ENCODE assay signal across 23 cellular contexts in the genomic region with DNA sequence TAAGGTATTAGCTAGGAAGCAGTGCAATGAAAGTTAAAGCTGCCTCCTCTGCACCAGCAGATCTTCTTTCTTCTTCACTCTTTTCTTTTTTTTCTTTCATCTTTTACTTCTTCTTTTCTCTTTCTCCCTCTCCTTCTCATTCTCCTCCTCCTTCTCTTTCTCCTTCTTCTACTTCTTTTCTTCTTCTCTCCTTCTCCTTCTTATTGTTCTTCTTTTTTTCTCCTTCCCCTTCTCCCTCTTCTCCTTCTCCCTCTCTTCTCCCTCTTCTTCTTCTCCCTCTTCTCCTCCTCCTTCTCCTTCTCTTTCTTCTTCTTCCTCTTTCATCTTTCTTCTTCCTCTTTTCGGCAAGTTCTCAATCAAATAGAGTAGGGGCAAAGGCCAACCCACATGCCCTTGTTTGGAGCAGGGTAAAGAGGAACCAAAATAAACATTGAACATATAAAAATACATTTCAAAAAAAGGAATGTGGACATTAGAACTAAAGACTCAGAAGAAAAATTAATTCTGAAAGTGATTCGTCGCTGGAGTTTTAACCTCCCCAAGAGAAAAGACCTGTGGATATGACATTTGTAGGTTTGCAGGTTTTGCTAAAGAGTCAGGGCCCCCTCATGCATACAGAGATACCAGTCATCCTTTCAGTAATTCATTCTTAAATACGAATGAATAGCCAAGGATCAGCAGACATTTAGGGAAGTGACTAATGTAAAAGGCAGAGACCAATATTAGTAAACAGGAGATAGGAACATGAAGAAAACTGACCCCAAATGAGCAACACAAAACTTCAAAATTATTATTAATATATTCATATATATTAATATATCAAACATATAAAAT.
DNase-seq lines count a peak whose midpoint lies in the region; ATAC-seq and TF ChIP-seq lines count a peak whose summit lies in the region.
"Had no signal": no experiment of that assay in that cellular context is flagged by ENCODE, and none has a peak within 500 bp of the region (broad histone marks: within the 10 kb centered on the region; RNA-seq: fewer than 3 reads in every experiment).

No MANE protein-coding gene starts in this region.

- H3K27me3 ChIP-seq in brain microvascular endothelial cell (replicated peaks) (no peaks in the 10 kb centered on the region), neutrophil (no peaks in the 10 kb centered on the region)
- H3K27me3 ChIP-seq: BE2C, body of pancreas, esophagus squamous epithelium, SJSA1, spleen had no signal

- ATAC-seq in esophagus mucosa = no peak
- ATAC-seq: activated naive CD4-positive, alpha-beta T cell treated with anti-CD3 and anti-CD28 coated beads, Interleukin-2, amount 50 U/mL, for 72 hours; body of pancreas had no signal

- peaks cover 0 to 7% of the 10 kb centered on the region in 2 experiments for H3K4me1 ChIP-seq in neutrophil (ENCODE audit: control insufficient read depth in 1 of 2, insufficient read depth in 1 of 2, low read depth in 1 of 2, low read length in 1 of 2)
- H3K4me1 ChIP-seq: BE2C, body of pancreas, esophagus squamous epithelium, prostate gland, SJSA1 had no signal

- H3K4me3 ChIP-seq in brain microvascular endothelial cell (ENCODE audit: low read depth, low read length) (no peak overlapping the region), neutrophil (ENCODE audit: low read depth in 1 of 2, low read length in 1 of 2) (no peak overlapping the region)
- H3K4me3 ChIP-seq: body of pancreas, esophagus squamous epithelium, lung, prostate gland, SJSA1, spleen, thoracic aorta had no signal

- peak; percentile 31 for DNase-seq in HT1080 (ENCODE audit: low read depth)
- DNase-seq in NOMO-1 treated with dmso at 0.1 percent for 144 hours (lab: John Stamatoyannopoulos, UW; ENCODE audit: unreplicated experiment) = peak; percentile 49
- DNase-seq in brain microvascular endothelial cell = no peak
- no peak for DNase-seq in HEK293T (ENCODE audit: extremely low spot score)
- no peak for DNase-seq in cerebellum (ENCODE audit: low spot score)
- DNase-seq: activated T-cell treated with anti-CD3 and anti-CD28 coated beads, Interleukin-2, amount 50 U/mL, for 1 hour; BE2C; DMS 273 treated with DMSO at 0.1 percent for 48 hours; esophagus squamous epithelium; head of caudate nucleus; Karpas-422; natural killer cell; NCI-H1436; spleen had no signal

- TF ChIP-seq CTCF in brain microvascular endothelial cell (IDR thresholded peaks at IDR 0.05; ENCODE audit: low read depth, low read length, missing control alignments) = no peak
- no peak for TF ChIP-seq CTCF in neutrophil (IDR thresholded peaks at IDR 0.05)

- POLR2A ChIA-PET in HEK293T (lab: Yijun Ruan, JAX) = no interaction called here

- CTCF ChIA-PET in HEK293T (lab: Yijun Ruan, JAX) = no interaction called here

- H3K9me3 ChIP-seq in neutrophil = no peaks in the 10 kb centered on the region
- H3K9me3 ChIP-seq: BE2C, body of pancreas, esophagus squamous epithelium, prostate gland, SJSA1, spleen, thoracic aorta had no signal

- H3K36me3 ChIP-seq in brain microvascular endothelial cell (replicated peaks) (no peaks in the 10 kb centered on the region), neutrophil (no peaks in the 10 kb centered on the region)
- H3K36me3 ChIP-seq: BE2C, esophagus squamous epithelium, prostate gland, SJSA1, thoracic aorta had no signal

- H3K27ac ChIP-seq in brain microvascular endothelial cell (peak overlapping the region; percentile 13), neutrophil (peak overlapping the region; percentile 45)
- H3K27ac ChIP-seq: body of pancreas, esophagus squamous epithelium, HL-60, prostate gland, SJSA1, spleen, thoracic aorta had no signal

- in situ Hi-C loops in brain microvascular endothelial cell (cut with HindIII; ENCODE audit: low pct_ligation_motif_present, low sequenced_read_pairs) = no loop called here

TF ChIP-seq in HEK293T, 16 proteins besides CTCF, POLR2A, EP300 and RAD21:
- TF ChIP-seq L3MBTL2 (conservative IDR thresholded peaks at IDR 0.05) (no peak), SP1 (IDR thresholded peaks at IDR 0.05) (no peak), ELF4 (IDR thresholded peaks at IDR 0.05) (no peak), ARNT (IDR thresholded peaks at IDR 0.05) (no peak), HDGF (IDR thresholded peaks at IDR 0.05; ENCODE audit: borderline replicate concordance) (no peak)
- TF ChIP-seq, protein P1, sequence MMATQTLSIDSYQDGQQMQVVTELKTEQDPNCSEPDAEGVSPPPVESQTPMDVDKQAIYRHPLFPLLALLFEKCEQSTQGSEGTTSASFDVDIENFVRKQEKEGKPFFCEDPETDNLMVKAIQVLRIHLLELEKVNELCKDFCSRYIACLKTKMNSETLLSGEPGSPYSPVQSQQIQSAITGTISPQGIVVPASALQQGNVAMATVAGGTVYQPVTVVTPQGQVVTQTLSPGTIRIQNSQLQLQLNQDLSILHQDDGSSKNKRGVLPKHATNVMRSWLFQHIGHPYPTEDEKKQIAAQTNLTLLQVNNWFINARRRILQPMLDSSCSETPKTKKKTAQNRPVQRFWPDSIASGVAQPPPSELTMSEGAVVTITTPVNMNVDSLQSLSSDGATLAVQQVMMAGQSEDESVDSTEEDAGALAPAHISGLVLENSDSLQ (IDR thresholded peaks at IDR 0.05) = no peak

Comparison
In these comparisons a context has a peak if more than half of its experiments do, and no peak if none do; other contexts are left out.
1. DNase-seq: peak in HT1080 (single experiment) and NOMO-1 treated with dmso at 0.1 percent for 144 hours (single experiment); none in brain microvascular endothelial cell (single experiment), HEK293T (single experiment) and cerebellum (single experiment).